25 cellular contexts compared by ENCODE assay signal in genomic region chr9:18683312-18683711, GRCh38.
DNase-seq lines count a peak whose midpoint lies in the region; ATAC-seq, FAIRE-seq and TF ChIP-seq lines count a peak whose summit lies in the region.
"Had no signal": no experiment of that assay in that cellular context is flagged by ENCODE, and none has a peak within 500 bp of the region (broad histone marks: within the 10 kb centered on the region; RNA-seq: fewer than 3 reads in every experiment).

No MANE protein-coding gene starts in this region.

- no peak overlapping the region for H2BK20ac ChIP-seq in H9 (ENCODE audit: low read depth, low read length, poor library complexity, severe bottlenecking)

- no peaks in the 10 kb centered on the region for H3K79me2 ChIP-seq in H9 (ENCODE audit: insufficient read depth, low read length)

- H4K20me1 ChIP-seq in H9 (ENCODE audit: control insufficient read depth, insufficient read depth, insufficient read length) = no peaks in the 10 kb centered on the region
- H4K20me1 ChIP-seq: BLaER1 had no signal

- no peak overlapping the region for H2BK120ac ChIP-seq in H9 (ENCODE audit: low read depth, low read length, poor library complexity, severe bottlenecking)

- H3K9me3 Mint-ChIP-seq in osteocyte (ENCODE audit: unreplicated experiment) (no peaks in the 10 kb centered on the region), H9 (no peaks in the 10 kb centered on the region)
- H3K9me3 Mint-ChIP-seq: CD4-positive, CD25-positive, alpha-beta regulatory T cell; CD8-positive, alpha-beta T cell; HFFc6 had no signal

- CTCF ChIA-PET in HEK293T (lab: Yijun Ruan, JAX) = no interaction called here

- no peak for TF ChIP-seq EP300 in esophagus muscularis mucosa (IDR thresholded peaks at IDR 0.05)

- H4K5ac ChIP-seq in H9 (ENCODE audit: insufficient read length, low read depth, low read length) = no peak overlapping the region

- no peak overlapping the region for H3K9ac ChIP-seq in H9 (ENCODE audit: extremely low read depth, insufficient read length, low read length)
- H3K9ac ChIP-seq: BLaER1, GM23248 had no signal

- H3K27ac Mint-ChIP-seq in osteocyte (ENCODE audit: unreplicated experiment) (no peak overlapping the region), H9 (no peak overlapping the region)
- H3K27ac Mint-ChIP-seq: B cell; CD4-positive, CD25-positive, alpha-beta regulatory T cell; CD8-positive, alpha-beta T cell; HFFc6 had no signal

- H3T11ph ChIP-seq in H9 (ENCODE audit: low read length) = no peak overlapping the region

- no peak overlapping the region for H4K8ac ChIP-seq in H9 (replicated peaks; ENCODE audit: insufficient read length, low read depth, low read length)

- no peak overlapping the region for H3K14ac ChIP-seq in H9 (ENCODE audit: insufficient read depth, low read length)

- peak overlapping the region; percentile 55 to 79 (median 70) for H3K27ac ChIP-seq in esophagus muscularis mucosa (replicated peaks in 1 of 4)
- no peak overlapping the region for H3K27ac ChIP-seq in small intestine (ENCODE audit: low read depth in 1 of 2, low read length in 1 of 2)
- H3K27ac ChIP-seq in H9 (ENCODE audit: insufficient read length, low read depth, low read length) = no peak overlapping the region
- H3K27ac ChIP-seq: 22Rv1, BLaER1, C4-2B, GM23248 had no signal

- intact Hi-C loops in esophagus muscularis mucosa (cut with DNase I) = no loop called here
- intact Hi-C loops in mucosa of descending colon (cut with DNase I, micrococcal nuclease) = no loop called here

- no peaks in the 10 kb centered on the region for H3K4me1 Mint-ChIP-seq in osteocyte (ENCODE audit: unreplicated experiment)
- no peaks in the 10 kb centered on the region for H3K4me1 Mint-ChIP-seq in H9
- H3K4me1 Mint-ChIP-seq: B cell; CD4-positive, CD25-positive, alpha-beta regulatory T cell had no signal

- no peak overlapping the region for H3K23ac ChIP-seq in H9 (ENCODE audit: insufficient read length, low read depth, low read length)

- peaks cover 0 to 48% (median 36%) of the 10 kb centered on the region in 4 donors for H3K4me1 ChIP-seq in esophagus muscularis mucosa
- H3K4me1 ChIP-seq in mucosa of descending colon (ENCODE audit: low read depth) = no peaks in the 10 kb centered on the region
- H3K4me1 ChIP-seq in small intestine (ENCODE audit: control insufficient read depth in 2 of 2, insufficient read depth in 1 of 2, low read depth in 1 of 2, low read length in 1 of 2) = no peaks in the 10 kb centered on the region
- no peaks in the 10 kb centered on the region for H3K4me1 ChIP-seq in H9 (ENCODE audit: insufficient read depth, low read length)
- H3K4me1 ChIP-seq: BLaER1, Caco-2 had no signal

- no peak overlapping the region for H2BK15ac ChIP-seq in H9 (ENCODE audit: low read depth, low read length)

- no peak overlapping the region for H4K91ac ChIP-seq in H9 (ENCODE audit: insufficient read length, low read depth, low read length)

- H2BK5ac ChIP-seq in H9 (ENCODE audit: insufficient read length, low read length) = no peak overlapping the region

- FAIRE-seq in small intestine (lab: Jason Lieb, UNC) = no peak
- FAIRE-seq: A204.1, G401.6, GM12892, H1 had no signal

- no peak overlapping the region for H3K4ac ChIP-seq in H9 (ENCODE audit: low read depth, low read length)

- H2BK12ac ChIP-seq in H9 (ENCODE audit: insufficient read length, low read depth, low read length) = no peak overlapping the region

- H3K79me1 ChIP-seq in H9 (ENCODE audit: insufficient read depth, low read depth, low read length, poor library complexity, severe bottlenecking) = no peaks in the 10 kb centered on the region

- 92% methylated on average over 12 of the region's 12 CpGs for WGBS in esophagus muscularis mucosa
- 27 to 86% (median 50%) methylated on average over 12 of the region's 12 CpGs for WGBS in small intestine, 3 donors
- no CpG with 5 or more reads among the region's 12 CpGs for WGBS in H9 (ENCODE audit: extremely low coverage, insufficient read length, low lambda C conversion rate)

- no peaks in the 10 kb centered on the region for H3K9me3 ChIP-seq in esophagus muscularis mucosa
- no peaks in the 10 kb centered on the region for H3K9me3 ChIP-seq in mucosa of descending colon
- H3K9me3 ChIP-seq in small intestine (ENCODE audit: control insufficient read depth, low read depth) = no peaks in the 10 kb centered on the region
- no peaks in the 10 kb centered on the region for H3K9me3 ChIP-seq in H9 (ENCODE audit: control insufficient read depth, low read depth, low read length)
- H3K9me3 ChIP-seq: BLaER1, Caco-2 had no signal

- no peak overlapping the region for H3K4me3 ChIP-seq in esophagus muscularis mucosa
- H3K4me3 ChIP-seq in mucosa of descending colon = no peak overlapping the region
- no peak overlapping the region for H3K4me3 ChIP-seq in small intestine (ENCODE audit: low read depth in 1 of 2, low read length in 2 of 2)
- H3K4me3 ChIP-seq: BLaER1, GM23248 had no signal

- no peaks in the 10 kb centered on the region for H3K36me3 ChIP-seq in esophagus muscularis mucosa
- no peaks in the 10 kb centered on the region for H3K36me3 ChIP-seq in mucosa of descending colon (ENCODE audit: low read depth)
- no peaks in the 10 kb centered on the region for H3K36me3 ChIP-seq in small intestine (ENCODE audit: control insufficient read depth in 2 of 2, insufficient read depth in 2 of 2, low read length in 2 of 2)
- H3K36me3 ChIP-seq: BLaER1 had no signal

- H3K56ac ChIP-seq in H9 (ENCODE audit: insufficient read length, low read depth, low read length) = no peak overlapping the region

- peak; percentile 87 for ATAC-seq in mucosa of descending colon
- ATAC-seq in HG02852 (IDR thresholded peaks at IDR 0.05; ENCODE audit: unreplicated experiment) = no peak
- ATAC-seq: CD8-positive, alpha-beta T cell; HCT116 had no signal

- no peak overlapping the region for H3K4me2 ChIP-seq in H9 (ENCODE audit: insufficient read depth, insufficient read length, low read length)
- H3K4me2 ChIP-seq: BLaER1 had no signal

- H3K18ac ChIP-seq in H9 (ENCODE audit: insufficient read length, low read depth, low read length) = no peak overlapping the region

- H3K27me3 Mint-ChIP-seq in osteocyte (ENCODE audit: unreplicated experiment) (no peaks in the 10 kb centered on the region), H9 (ENCODE audit: low read depth) (no peaks in the 10 kb centered on the region)
- H3K27me3 Mint-ChIP-seq: B cell; CD4-positive, CD25-positive, alpha-beta regulatory T cell had no signal

- no peak overlapping the region for H2AK5ac ChIP-seq in H9 (ENCODE audit: insufficient read length, low read length)

- no peak for DNase-seq in HEK293T (ENCODE audit: extremely low spot score)
- no peak for DNase-seq in esophagus muscularis mucosa (ENCODE audit: extremely low spot score)
- peak; percentile 56 to 60 (median 57) for DNase-seq in mucosa of descending colon
- peak; percentile 7 for DNase-seq in small intestine
- DNase-seq in osteocyte (ENCODE audit: extremely low spot score, unreplicated experiment) = no peak
- DNase-seq in H9 = no peak
- no peak for DNase-seq in activated CD8-positive, alpha-beta memory T cell treated with anti-CD3 and anti-CD28 coated beads for 24 hours
- DNase-seq: Caco-2; CD4-positive, CD25-positive, alpha-beta regulatory T cell; CD8-positive, alpha-beta T cell; DMS153; DND-41; GM23248; H7; HFFc6 had no signal

- TF ChIP-seq POLR2A in esophagus muscularis mucosa (IDR thresholded peaks at IDR 0.05; ENCODE audit: low read depth) = no peak

- H3K27me3 ChIP-seq in esophagus muscularis mucosa (no peaks in the 10 kb centered on the region), small intestine (ENCODE audit: control insufficient read depth in 2 of 2, insufficient read depth in 2 of 2, low read length in 2 of 2) (no peaks in the 10 kb centered on the region), H9 (ENCODE audit: insufficient read depth, low read length) (no peaks in the 10 kb centered on the region)
- H3K27me3 ChIP-seq: BLaER1 had no signal

- no peak for TF ChIP-seq CTCF in esophagus muscularis mucosa (IDR thresholded peaks at IDR 0.05)
- TF ChIP-seq CTCF in mucosa of descending colon (IDR thresholded peaks at IDR 0.05) = no peak
- no peak for TF ChIP-seq CTCF in osteocyte (IDR thresholded peaks at IDR 0.05)
- TF ChIP-seq CTCF in H9 (conservative IDR thresholded peaks at IDR 0.05) = no peak

- H3K4me3 Mint-ChIP-seq in osteocyte (ENCODE audit: unreplicated experiment) = no peak overlapping the region
- no peak overlapping the region for H3K4me3 Mint-ChIP-seq in H9
- H3K4me3 Mint-ChIP-seq: B cell; CD4-positive, CD25-positive, alpha-beta regulatory T cell; CD8-positive, alpha-beta T cell; HFFc6 had no signal

- POLR2A ChIA-PET in HEK293T (lab: Yijun Ruan, JAX) = no interaction called here

- H3K36me3 Mint-ChIP-seq in osteocyte (ENCODE audit: unreplicated experiment) = no peaks in the 10 kb centered on the region
- H3K36me3 Mint-ChIP-seq in H9 (ENCODE audit: insufficient read depth in 1 of 3, low read depth in 3 of 3) = no peaks in the 10 kb centered on the region
- H3K36me3 Mint-ChIP-seq: CD4-positive, CD25-positive, alpha-beta regulatory T cell; CD8-positive, alpha-beta T cell had no signal

- no peak overlapping the region for H2AFZ ChIP-seq in H9 (ENCODE audit: low read length)
- H2AFZ ChIP-seq: GM23248 had no signal

- no peaks in the 10 kb centered on the region for H3K23me2 ChIP-seq in H9 (ENCODE audit: insufficient read length, low read depth, low read length, poor library complexity, severe bottlenecking)

TF ChIP-seq in HEK293T, 16 proteins besides CTCF, POLR2A, EP300 and RAD21:
- TF ChIP-seq PKNOX1 (IDR thresholded peaks at IDR 0.05) (peak; percentile 67), TARDBP (IDR thresholded peaks at IDR 0.05) (no peak)

Comparison
In these comparisons a context has a peak if more than half of its experiments do, and no peak if none do; other contexts are left out.
1. DNase-seq: peak in mucosa of descending colon (3 of 3) and small intestine (single experiment); none in HEK293T (single experiment), esophagus muscularis mucosa (single experiment), osteocyte (single experiment), H9 (single experiment) and activated CD8-positive, alpha-beta memory T cell treated with anti-CD3 and anti-CD28 coated beads for 24 hours (single experiment).
2. H3K27ac ChIP-seq: peak in esophagus muscularis mucosa (4 of 4); none in small intestine (0 of 2) and H9 (single experiment).